ENCODE assay signal across 39 cellular contexts in genomic region chr4:184969610-184970009, GRCh38. TPM values are rescaled to one million over a fixed set of nuclear protein-coding genes. Genes with fewer than 3 reads are reported as not detected.
"Had no signal": no experiment of that assay in that cellular context is flagged by ENCODE, and none has a peak within 500 bp of the region (broad histone marks: within the 10 kb centered on the region; RNA-seq: fewer than 3 reads in every experiment).

No MANE protein-coding gene starts in this region.

- H3K4me1 ChIP-seq: Peyer's patch, SJSA1 had no signal

- H3K27ac ChIP-seq: Peyer's patch, SJSA1 had no signal

- H3K9ac ChIP-seq: SK-N-SH had no signal

- H3K4me3 Mint-ChIP-seq: activated CD4-positive, alpha-beta memory T cell treated with anti-CD3 and anti-CD28 coated beads for 36 hours; activated naive CD4-positive, alpha-beta T cell treated with anti-CD3 and anti-CD28 coated beads for 36 hours; activated naive CD8-positive, alpha-beta T cell; activated naive CD8-positive, alpha-beta T cell treated with anti-CD3 and anti-CD28 coated beads, Interleukin-2, amount 50 U/mL, for 24 hours; activated T-cell treated with anti-CD3 and anti-CD28 coated beads, Interleukin-2, amount 50 U/mL, for 4 hours; activated T-helper 1 cell treated with anti-CD3 and anti-CD28 coated beads, Interleukin-12 subunit alpha, Interleukin-12 subunit beta, Interleukin-2, Interleukin-4 antibody, amounts not matched to agents 30 ng/mL and 10 ng/mL and 1 ng/mL, durations not matched to agents 14 hours and 24 hours and 36 hours; brain; T-helper 1 cell treated with Interleukin-12 subunit alpha and Interleukin-12 subunit beta and Interleukin-4 antibody, amounts not matched to agents 30 μg/mL and 1 μg/mL, for 36 hours; T-helper 2 cell treated with Interferon-gamma antibody and Interleukin-4, amounts not matched to agents 5 μg/mL and 100 μg/mL, for 36 hours; WTC11 had no signal

- H3K27me3 Mint-ChIP-seq: activated naive CD8-positive, alpha-beta T cell had no signal

- H3K36me3 ChIP-seq: Peyer's patch, SJSA1 had no signal

- H3K27ac Mint-ChIP-seq: activated CD4-positive, alpha-beta memory T cell treated with anti-CD3 and anti-CD28 coated beads for 36 hours; activated naive CD4-positive, alpha-beta T cell treated with anti-CD3 and anti-CD28 coated beads for 36 hours; activated naive CD8-positive, alpha-beta T cell; activated naive CD8-positive, alpha-beta T cell treated with anti-CD3 and anti-CD28 coated beads, Interleukin-2, amount 50 U/mL, for 24 hours; activated T-helper 1 cell treated with anti-CD3 and anti-CD28 coated beads, Interleukin-12 subunit alpha, Interleukin-12 subunit beta, Interleukin-2, Interleukin-4 antibody, amounts not matched to agents 30 ng/mL and 10 ng/mL and 1 ng/mL, durations not matched to agents 14 hours and 24 hours and 36 hours; brain; T-helper 1 cell treated with Interleukin-12 subunit alpha and Interleukin-12 subunit beta and Interleukin-4 antibody, amounts not matched to agents 30 μg/mL and 1 μg/mL, for 36 hours; T-helper 2 cell treated with Interferon-gamma antibody and Interleukin-4, amounts not matched to agents 5 μg/mL and 100 μg/mL, for 36 hours; WTC11 had no signal

- H3K9me3 ChIP-seq: Peyer's patch, SJSA1, SK-N-SH had no signal

- H3K4me3 ChIP-seq: Peyer's patch, SJSA1 had no signal

- H3K4me1 Mint-ChIP-seq: brain, WTC11 had no signal

- DNase-seq: activated CD4-positive, alpha-beta memory T cell treated with anti-CD3 and anti-CD28 coated beads for 36 hours; activated CD4-positive, alpha-beta T cell treated with anti-CD3 and anti-CD28 coated beads for 4 hours; activated CD4-positive, alpha-beta T cell treated with anti-CD3 and anti-CD28 coated beads, Interleukin-2, amount 50 U/mL, for 1 hour; activated CD4-positive, CD25-positive, alpha-beta regulatory T cell treated with anti-CD3 and anti-CD28 coated beads, Interleukin-2, amount 50 U/mL, for 72 hours; activated gamma-delta T cell treated with Interleukin-2 at 50 U/mL for 16 hours; activated naive CD4-positive, alpha-beta T cell treated with anti-CD3 and anti-CD28 coated beads for 36 hours; activated naive CD8-positive, alpha-beta T cell treated with anti-CD3 and anti-CD28 coated beads, Interleukin-2, amount 50 U/mL, for 24 hours; activated T-cell treated with anti-CD3 and anti-CD28 coated beads for 4 hours; activated T-cell treated with anti-CD3 and anti-CD28 coated beads, Interleukin-2, amount 50 U/mL, for 4 hours; anterior cingulate cortex; caudate nucleus; Kasumi-1; KG1; MM.1S; MV-4-11; NCI-H1092; NCI-H1417; NCI-H146; NCI-H187; NCI-H2029 treated with DMSO at 0.1 percent for 48 hours; NCI-H2107; NCI-H2171; NCI-H510A; NCI-H526; NCI-H748 treated with DMSO at 0.1 percent for 48 hours; NK-92 treated with Interleukin-12 subunit alpha and Interleukin-12 subunit beta, amount 100 ng/mL, for 24 hours; PC-3; RPMI8226; SHP77 treated with DMSO at 0.1 percent for 48 hours; SK-N-SH had no signal

- H3K27me3 ChIP-seq: Peyer's patch, SJSA1 had no signal

- H3K4me2 ChIP-seq: SK-N-SH had no signal

- ATAC-seq: activated T-cell treated with anti-CD3 and anti-CD28 coated beads, Interleukin-2, amount 50 U/mL, for 4 hours; WTC11 had no signal

RNA-seq across cellular contexts. Expression of gene HELT, which starts 48.7 kb away (rescaled TPM):
- total RNA-seq: activated CD4-positive, alpha-beta memory T cell treated with anti-CD3 and anti-CD28 coated beads for 36 hours; activated naive CD4-positive, alpha-beta T cell treated with anti-CD3 and anti-CD28 coated beads for 36 hours; activated T-cell treated with anti-CD3 and anti-CD28 coated beads, Interleukin-2, amount 50 U/mL, for 4 hours; activated T-helper 1 cell treated with anti-CD3 and anti-CD28 coated beads, Interleukin-12 subunit alpha, Interleukin-12 subunit beta, Interleukin-2, Interleukin-4 antibody, amounts not matched to agents 30 ng/mL and 10 ng/mL and 1 ng/mL, durations not matched to agents 14 hours and 24 hours and 36 hours; bronchial epithelial cell; PC-3; Peyer's patch; SJSA1 had no signal
- polyA plus RNA-seq: SK-N-SH had no signal
